1 cellular context compared by ENCODE assay signal in the genomic region with DNA sequence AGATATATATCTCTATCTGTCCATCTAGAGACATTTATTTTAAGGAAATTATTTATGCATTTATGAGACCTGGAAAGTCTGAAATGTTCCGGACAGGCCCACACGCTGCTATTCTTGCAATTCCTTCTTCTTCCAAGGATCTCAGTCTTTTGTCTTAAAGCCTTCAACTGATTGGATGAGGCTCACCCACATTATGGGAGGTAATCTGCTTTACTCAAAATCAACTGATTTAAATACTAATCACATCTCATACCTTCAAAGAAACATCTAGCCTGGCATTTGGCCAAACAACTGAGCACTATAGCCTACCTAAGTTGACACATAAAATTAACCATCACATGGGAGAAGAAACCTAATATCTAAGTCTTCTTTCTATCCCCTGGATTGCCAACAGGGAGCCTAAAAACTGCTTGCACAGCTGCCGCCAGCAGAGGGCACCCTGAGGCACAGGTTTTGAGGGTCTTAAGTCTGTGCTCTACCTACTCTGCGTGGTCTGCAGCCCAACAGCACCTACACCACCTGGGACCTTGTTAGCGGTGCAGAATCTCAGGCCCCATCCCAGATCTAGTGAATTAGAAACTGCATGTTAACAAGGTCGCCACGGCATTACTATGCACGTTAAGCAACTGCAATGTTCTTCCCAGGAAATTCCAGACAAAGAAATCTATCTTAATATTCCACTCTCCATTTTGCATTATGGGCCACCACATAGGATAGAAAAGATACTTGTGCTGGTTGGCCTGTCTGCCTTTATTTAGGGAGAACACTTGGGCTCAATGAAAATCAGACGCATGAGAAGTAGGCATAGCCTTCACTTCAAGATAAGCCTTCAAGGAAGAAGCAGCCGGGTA.
TF ChIP-seq lines count a peak whose summit lies in the region.

No MANE protein-coding gene starts in this region.

TF ChIP-seq in endothelial cell of umbilical vein, 7 proteins besides CTCF, POLR2A, EP300 and RAD21 (continued from another document):
- no peak for TF ChIP-seq EZH2 (IDR thresholded peaks at IDR 0.05; ENCODE audit: borderline replicate concordance, low read depth, low read length, severe bottlenecking)
- no peak for TF ChIP-seq GATA2 (IDR thresholded peaks at IDR 0.05; ENCODE audit: insufficient read depth, insufficient read length, low read depth, low read length)
- no peak for TF ChIP-seq POLR2AphosphoS5 (IDR thresholded peaks at IDR 0.05; ENCODE audit: insufficient read depth, low read depth, low read length)
- no peak for TF ChIP-seq MYC (IDR thresholded peaks at IDR 0.05; ENCODE audit: low read depth, low read length)
- TF ChIP-seq JUN (IDR thresholded peaks at IDR 0.05; ENCODE audit: borderline replicate concordance, insufficient read depth, insufficient read length, low read depth) = no peak
- TF ChIP-seq, protein P1, sequence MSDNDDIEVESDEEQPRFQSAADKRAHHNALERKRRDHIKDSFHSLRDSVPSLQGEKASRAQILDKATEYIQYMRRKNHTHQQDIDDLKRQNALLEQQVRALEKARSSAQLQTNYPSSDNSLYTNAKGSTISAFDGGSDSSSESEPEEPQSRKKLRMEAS (IDR thresholded peaks at IDR 0.05; ENCODE audit: insufficient read depth, insufficient read length) = no peak
